In the genomic region with DNA sequence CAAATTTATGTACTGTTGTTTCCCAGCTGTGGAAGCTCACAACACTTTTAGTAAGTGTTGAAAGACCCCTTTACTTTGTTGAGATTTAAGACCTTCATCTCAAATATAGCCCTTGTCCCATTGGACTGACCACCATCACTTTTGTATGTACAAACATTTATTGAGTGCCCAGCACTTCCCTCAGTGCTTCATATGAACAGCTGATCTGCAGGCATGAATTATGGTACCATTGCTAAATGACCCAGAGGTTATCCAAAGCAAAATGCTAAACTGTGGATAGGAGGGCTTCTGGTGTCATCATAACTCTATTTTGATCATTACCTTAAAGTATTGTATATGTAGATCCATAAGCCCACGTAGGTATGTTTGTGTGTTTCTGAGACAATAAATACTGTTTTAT, we compare ENCODE assay signal across 23 cellular contexts.
DNase-seq lines count a peak whose midpoint lies in the region; ATAC-seq and TF ChIP-seq lines count a peak whose summit lies in the region.
"Had no signal": no experiment of that assay in that cellular context is flagged by ENCODE, and none has a peak within 500 bp of the region (broad histone marks: within the 10 kb centered on the region; RNA-seq: fewer than 3 reads in every experiment).

No MANE protein-coding gene starts in this region.

- H3K4me3 ChIP-seq in GM23248 (no peak overlapping the region), PC-3 (ENCODE audit: low read length) (no peak overlapping the region), iPS-20b (ENCODE audit: low read length) (peak overlapping the region; percentile 9; the same call in 1 of the 2 replicates), thyroid gland (replicated peaks in 1 of 3) (no peak overlapping the region)
- H3K4me3 ChIP-seq: BLaER1, ovary, suprapubic skin, vagina had no signal

- peaks cover 12% of the 10 kb centered on the region for H3K9me3 Mint-ChIP-seq in activated T-cell treated with anti-CD3 and anti-CD28 coated beads, Interleukin-2, amount 50 U/mL, for 24 hours

- H3K27me3 Mint-ChIP-seq in activated T-cell treated with anti-CD3 and anti-CD28 coated beads, Interleukin-2, amount 50 U/mL, for 24 hours: no peaks in the 10 kb centered on the region
- H3K27me3 Mint-ChIP-seq: activated CD4-positive, alpha-beta T cell treated with anti-CD3 and anti-CD28 coated beads, Interleukin-2, amount 10 ng/mL, durations not matched to agents 24 days and 14 days had no signal

- H3K4me3 Mint-ChIP-seq in activated T-cell treated with anti-CD3 and anti-CD28 coated beads, Interleukin-2, amount 50 U/mL, for 24 hours: no peak overlapping the region
- H3K4me3 Mint-ChIP-seq: activated CD4-positive, alpha-beta T cell treated with anti-CD3 and anti-CD28 coated beads, Interleukin-2, amount 10 ng/mL, durations not matched to agents 24 days and 14 days; nephron progenitor cell had no signal

- peaks cover 65% of the 10 kb centered on the region for H3K36me3 Mint-ChIP-seq in activated T-cell treated with anti-CD3 and anti-CD28 coated beads, Interleukin-2, amount 50 U/mL, for 24 hours (ENCODE audit: low read depth)

- intact Hi-C loops in PC-3 (cut with micrococcal nuclease): no loop called here
- intact Hi-C loops in thyroid gland (cut with DNase I): no loop called here

- H4K20me1 ChIP-seq in GM23248 (ENCODE audit: insufficient read depth) (no peaks in the 10 kb centered on the region), PC-3 (ENCODE audit: low read length) (no peaks in the 10 kb centered on the region)
- H4K20me1 ChIP-seq: BLaER1 had no signal

- no peak overlapping the region for H2AFZ ChIP-seq in GM23248
- H2AFZ ChIP-seq in PC-3 (ENCODE audit: low read length): no peak overlapping the region

- H3F3A ChIP-seq in GM23248 (ENCODE audit: insufficient read depth) (peaks cover 32% of the 10 kb centered on the region), PC-3 (ENCODE audit: low read length, unreplicated experiment) (no peaks in the 10 kb centered on the region)

- no peaks in the 10 kb centered on the region for H3K9me3 ChIP-seq in GM23248 (ENCODE audit: low read depth)
- H3K9me3 ChIP-seq in PC-3 (ENCODE audit: low read length): no peaks in the 10 kb centered on the region
- no peaks in the 10 kb centered on the region for H3K9me3 ChIP-seq in iPS-20b (ENCODE audit: insufficient read depth, low read depth, low read length)
- H3K9me3 ChIP-seq in thyroid gland: no peaks in the 10 kb centered on the region
- H3K9me3 ChIP-seq: suprapubic skin, vagina had no signal

- H3K27ac ChIP-seq in GM23248 (peak overlapping the region; percentile 58), PC-3 (ENCODE audit: low read length) (peak overlapping the region; percentile 17; the same call in 1 of the 2 replicates), iPS-20b (ENCODE audit: low read length) (peak overlapping the region; percentile 6), thyroid gland (peak overlapping the region; percentile 64 to 89 (median 84))
- H3K27ac ChIP-seq: BLaER1, ovary, suprapubic skin, vagina, WERI-Rb-1 had no signal

- peaks cover 20% of the 10 kb centered on the region for H3K79me2 ChIP-seq in GM23248 (ENCODE audit: insufficient read depth)
- H3K79me2 ChIP-seq in PC-3 (ENCODE audit: low read length): no peaks in the 10 kb centered on the region

- H3K36me3 ChIP-seq in GM23248 (ENCODE audit: low read depth): 0 out of 2 replicates have a peak, but pooled peaks cover under 1% of the 10 kb centered on the region
- peaks cover 3% of the 10 kb centered on the region; the same call in 1 of the 2 replicates for H3K36me3 ChIP-seq in PC-3 (ENCODE audit: low read depth, low read length)
- peaks cover 6% of the 10 kb centered on the region for H3K36me3 ChIP-seq in iPS-20b (ENCODE audit: insufficient read depth, low read depth, low read length)
- no peaks in the 10 kb centered on the region for H3K36me3 ChIP-seq in thyroid gland
- H3K36me3 ChIP-seq: ovary, vagina had no signal

- no peak overlapping the region for H3K9ac ChIP-seq in GM23248
- no peak overlapping the region for H3K9ac ChIP-seq in PC-3 (ENCODE audit: low read length)
- H3K9ac ChIP-seq in iPS-20b (ENCODE audit: low read depth, low read length): no peak overlapping the region; the same call in 1 of the 2 replicates
- H3K9ac ChIP-seq: BLaER1 had no signal

- H3K27ac Mint-ChIP-seq in activated T-cell treated with anti-CD3 and anti-CD28 coated beads, Interleukin-2, amount 50 U/mL, for 24 hours: no peak overlapping the region
- H3K27ac Mint-ChIP-seq: activated CD4-positive, alpha-beta T cell treated with anti-CD3 and anti-CD28 coated beads, Interleukin-2, amount 10 ng/mL, durations not matched to agents 24 days and 14 days; activated naive CD4-positive, alpha-beta T cell treated with anti-CD3 and anti-CD28 coated beads, Interleukin-2, amount 50 U/mL, for 72 hours; nephron progenitor cell had no signal

- TF ChIP-seq POLR2A in thyroid gland (IDR thresholded peaks at IDR 0.05): no peak

- H3K4me2 ChIP-seq in GM23248 (ENCODE audit: unreplicated experiment) (no peak overlapping the region), PC-3 (ENCODE audit: low read length) (peak overlapping the region; percentile 61)
- H3K4me2 ChIP-seq: BLaER1 had no signal

- H3K4me1 Mint-ChIP-seq in activated T-cell treated with anti-CD3 and anti-CD28 coated beads, Interleukin-2, amount 50 U/mL, for 24 hours (ENCODE audit: low read depth): no peaks in the 10 kb centered on the region
- H3K4me1 Mint-ChIP-seq: activated CD4-positive, alpha-beta T cell treated with anti-CD3 and anti-CD28 coated beads, Interleukin-2, amount 10 ng/mL, durations not matched to agents 24 days and 14 days had no signal

- no peak for ATAC-seq in PC-3
- ATAC-seq: activated naive CD4-positive, alpha-beta T cell treated with anti-CD3 and anti-CD28 coated beads, Interleukin-2, amount 50 U/mL, for 72 hours had no signal

- peaks cover 19% of the 10 kb centered on the region for H3K4me1 ChIP-seq in GM23248 (ENCODE audit: insufficient read depth)
- peaks cover 47% of the 10 kb centered on the region for H3K4me1 ChIP-seq in PC-3 (ENCODE audit: insufficient read depth, low read length)
- peaks cover 22% of the 10 kb centered on the region for H3K4me1 ChIP-seq in iPS-20b (ENCODE audit: insufficient read depth, low read length)
- peaks cover 37 to 39% of the 10 kb centered on the region in 2 donors for H3K4me1 ChIP-seq in thyroid gland
- H3K4me1 ChIP-seq: BLaER1, vagina had no signal

- POLR2A ChIA-PET in PC-3 (lab: Charles Lee; ENCODE audit: unreplicated experiment): no interaction called here

- CTCF ChIA-PET in PC-3 (lab: Charles Lee): no interaction called here

- TF ChIP-seq CTCF in PC-3 (conservative IDR thresholded peaks at IDR 0.05; ENCODE audit: low read depth, low read length) (no peak), thyroid gland (IDR thresholded peaks at IDR 0.05) (no peak)

- no TSS peak for BruUV-seq in PC-3 (replicated peaks; lab: Mats Ljungman, UMichigan)

- DNase-seq in GM23248 (no peak), PC-3 (no peak), thyroid gland (no peak), DMS153 treated with DMSO at 0.1 percent for 48 hours (lab: John Stamatoyannopoulos, UW; ENCODE audit: unreplicated experiment) (no peak)
- no peak for DNase-seq in activated T-cell treated with anti-CD3 and anti-CD28 coated beads, Interleukin-2, amount 50 U/mL, for 24 hours
- no peak for DNase-seq in activated CD4-positive, CD25-positive, alpha-beta regulatory T cell treated with anti-CD3 and anti-CD28 coated beads, Interleukin-2, amount 50 U/mL, for 72 hours
- DNase-seq: activated CD4-positive, alpha-beta T cell treated with anti-CD3 and anti-CD28 coated beads, Interleukin-2, amount 10 ng/mL, durations not matched to agents 24 days and 14 days; activated CD8-positive, alpha-beta memory T cell treated with anti-CD3 and anti-CD28 coated beads for 24 hours; activated T-cell treated with anti-CD3 and anti-CD28 coated beads for 4 hours; amygdala; hypothalamus; KBM-7; NCI-H226; NCI-H69; nephron progenitor cell; ovary; stimulated activated naive CD4-positive, alpha-beta T cell treated with Interleukin-2 at 50 U/mL for 16 hours had no signal

- in situ Hi-C loops in GM23248 (cut with MboI): no loop called here

- H3K27me3 ChIP-seq in GM23248 (replicated peaks; ENCODE audit: insufficient read depth): no peaks in the 10 kb centered on the region
- no peaks in the 10 kb centered on the region for H3K27me3 ChIP-seq in PC-3 (ENCODE audit: low read length)
- H3K27me3 ChIP-seq in iPS-20b (ENCODE audit: insufficient read depth, low read length): no peaks in the 10 kb centered on the region
- no peaks in the 10 kb centered on the region for H3K27me3 ChIP-seq in thyroid gland
- H3K27me3 ChIP-seq: BLaER1, ovary, suprapubic skin, vagina had no signal

- 96 to 100% methylated on average over 1 of the region's 1 CpG for WGBS in GM23248 (ENCODE audit: low coverage in 1 of 2, low lambda C conversion rate in 2 of 2, missing lambda C conversion rate in 2 of 2), 2 experiments
- 40 to 50% methylated on average over 1 of the region's 1 CpG for WGBS in thyroid gland, 2 donors

- H3K9me2 ChIP-seq in GM23248 (ENCODE audit: insufficient read depth) (no peaks in the 10 kb centered on the region), PC-3 (replicated peaks; ENCODE audit: low read length) (no peaks in the 10 kb centered on the region)

Comparison
In these comparisons a context has a peak if more than half of its experiments do, and no peak if none do; other contexts are left out.
1. H3K27ac ChIP-seq: peak in every context shown above with its lines; median percentile 84 in thyroid gland; 58 in GM23248; 17 in PC-3; 6 in iPS-20b.